8 cellular contexts compared by ENCODE assay signal in the genomic region with DNA sequence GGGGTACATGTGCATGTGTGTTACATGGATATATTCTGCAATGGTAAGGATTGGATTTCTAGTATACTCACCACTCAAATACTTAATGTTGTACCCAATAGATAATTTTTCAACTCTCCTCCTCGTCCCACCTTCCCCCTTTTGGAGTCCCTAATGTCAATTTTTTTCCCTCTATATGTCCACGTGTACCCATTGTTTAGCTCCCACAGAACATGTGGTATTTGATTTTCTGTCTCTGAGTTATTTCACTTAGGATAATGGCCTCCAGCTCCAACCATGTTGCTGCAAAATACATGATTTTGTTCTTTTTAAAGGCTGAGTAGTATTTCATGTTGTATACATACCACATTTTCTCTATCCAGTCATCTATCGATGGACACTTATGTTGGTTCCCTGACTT.
"Had no signal": no experiment of that assay in that cellular context is flagged by ENCODE, and none has a peak within 500 bp of the region (broad histone marks: within the 10 kb centered on the region; RNA-seq: fewer than 3 reads in every experiment).

No MANE protein-coding gene starts in this region.

- ATAC-seq: GM12878 had no signal

- DNase-seq: GDM1, GF-D8 had no signal

- FAIRE-seq: G401.6, GM12878, GM12891, GM12892, GM18507, GM19239 had no signal

- H3K4me3 ChIP-seq: GM12878 had no signal
